Comparison of ENCODE assay signal across 18 cellular contexts in the genomic region with DNA sequence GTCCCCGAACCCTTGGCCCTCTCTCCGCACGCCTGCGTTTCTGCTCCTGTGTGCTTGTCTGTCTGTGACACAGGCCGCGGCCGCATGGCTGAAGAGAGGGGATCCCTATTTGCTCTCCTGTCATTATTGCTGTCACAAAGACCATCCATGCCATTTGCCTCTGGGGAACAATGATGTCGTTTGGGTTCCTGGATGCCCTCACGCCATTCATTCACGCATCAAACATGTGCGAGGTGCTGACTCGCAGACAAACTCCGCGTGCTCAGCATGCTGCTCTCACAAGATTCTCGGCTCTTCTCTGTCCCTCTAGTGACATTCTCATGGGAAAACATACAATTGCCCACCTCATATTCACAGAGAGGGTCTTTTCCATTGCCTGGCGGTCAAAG.
DNase-seq lines count a peak whose midpoint lies in the region; ATAC-seq and TF ChIP-seq lines count a peak whose summit lies in the region.
"Had no signal": no experiment of that assay in that cellular context is flagged by ENCODE, and none has a peak within 500 bp of the region (broad histone marks: within the 10 kb centered on the region; RNA-seq: fewer than 3 reads in every experiment).

No MANE protein-coding gene starts in this region.

- H3K4me1 Mint-ChIP-seq in activated B cell treated with CpG ODN at 0.5 μM for 24 hours (peaks cover 21% of the 10 kb centered on the region), endothelial cell (ENCODE audit: unreplicated experiment) (peaks cover 30% of the 10 kb centered on the region)
- H3K4me1 Mint-ChIP-seq in stimulated activated naive CD8-positive, alpha-beta T cell treated with anti-CD3 and anti-CD28 coated beads, Interleukin-15, amount 100 ng/mL, for 72 hours: peaks cover 40% of the 10 kb centered on the region

- H3K36me3 Mint-ChIP-seq in activated B cell treated with CpG ODN at 0.5 μM for 24 hours (ENCODE audit: low read depth): no peaks in the 10 kb centered on the region
- H3K36me3 Mint-ChIP-seq in endothelial cell (ENCODE audit: low read depth, unreplicated experiment): no peaks in the 10 kb centered on the region

- TF ChIP-seq CTCF in activated B cell treated with CpG ODN at 0.5 μM for 24 hours (IDR thresholded peaks at IDR 0.05) (no peak), endothelial cell (IDR thresholded peaks at IDR 0.05; ENCODE audit: unreplicated experiment) (no peak), BE2C (IDR thresholded peaks at IDR 0.05; ENCODE audit: low read depth, low read length) (no peak)

- no peaks in the 10 kb centered on the region for H3K27me3 ChIP-seq in BE2C
- H3K27me3 ChIP-seq: right atrium auricular region had no signal

- H3K4me1 ChIP-seq in BE2C: no peaks in the 10 kb centered on the region
- H3K4me1 ChIP-seq: right atrium auricular region had no signal

- no peaks in the 10 kb centered on the region for H3K36me3 ChIP-seq in BE2C
- H3K36me3 ChIP-seq: right atrium auricular region had no signal

- intact Hi-C loops in activated B cell treated with CpG ODN at 0.5 μM for 24 hours (cut with micrococcal nuclease): no loop called here

- H3K4me3 Mint-ChIP-seq in activated B cell treated with CpG ODN at 0.5 μM for 24 hours (peak overlapping the region; percentile 50), endothelial cell (ENCODE audit: unreplicated experiment) (no peak overlapping the region)
- H3K4me3 Mint-ChIP-seq in stimulated activated naive CD8-positive, alpha-beta T cell treated with anti-CD3 and anti-CD28 coated beads, Interleukin-15, amount 100 ng/mL, for 72 hours: peak overlapping the region; percentile 49 to 52

- H3K27ac Mint-ChIP-seq in activated B cell treated with CpG ODN at 0.5 μM for 24 hours: no peak overlapping the region
- peak overlapping the region; percentile 19 for H3K27ac Mint-ChIP-seq in endothelial cell (ENCODE audit: unreplicated experiment)
- peak overlapping the region in 1 of 2 donors; percentile 85 for H3K27ac Mint-ChIP-seq in stimulated activated naive CD8-positive, alpha-beta T cell treated with anti-CD3 and anti-CD28 coated beads, Interleukin-15, amount 100 ng/mL, for 72 hours

- CTCF ChIA-PET in activated B cell treated with CpG ODN at 0.5 μM for 24 hours (lab: Charles Lee): no interaction called here

- peaks cover 5% of the 10 kb centered on the region for H3K27me3 Mint-ChIP-seq in activated B cell treated with CpG ODN at 0.5 μM for 24 hours
- peaks cover 13% of the 10 kb centered on the region for H3K27me3 Mint-ChIP-seq in endothelial cell (ENCODE audit: unreplicated experiment)
- no peaks in the 10 kb centered on the region for H3K27me3 Mint-ChIP-seq in stimulated activated naive CD8-positive, alpha-beta T cell treated with anti-CD3 and anti-CD28 coated beads, Interleukin-15, amount 100 ng/mL, for 72 hours

- H3K9me3 Mint-ChIP-seq in activated B cell treated with CpG ODN at 0.5 μM for 24 hours (no peaks in the 10 kb centered on the region), endothelial cell (ENCODE audit: unreplicated experiment) (no peaks in the 10 kb centered on the region)
- no peaks in the 10 kb centered on the region for H3K9me3 Mint-ChIP-seq in stimulated activated naive CD8-positive, alpha-beta T cell treated with anti-CD3 and anti-CD28 coated beads, Interleukin-15, amount 100 ng/mL, for 72 hours

- POLR2A ChIA-PET in activated B cell treated with CpG ODN at 0.5 μM for 24 hours (lab: Charles Lee): no interaction called here

- H3K4me3 ChIP-seq in BE2C (ENCODE audit: low read depth, low read length): no peak overlapping the region
- H3K4me3 ChIP-seq: K562, right atrium auricular region had no signal

- peak; percentile 3 for DNase-seq in activated naive CD4-positive, alpha-beta T cell treated with Interleukin-2 at 50 U/mL for 16 hours
- no peak for DNase-seq in activated naive CD4-positive, alpha-beta T cell treated with anti-CD3 and anti-CD28 coated beads, Interleukin-2, amount 50 U/mL, for 16 hours
- DNase-seq in activated B cell treated with CpG ODN at 0.5 μM for 24 hours (no peak), endothelial cell (ENCODE audit: low spot score) (no peak), BE2C (no peak), ureter (ENCODE audit: low spot score) (no peak)
- DNase-seq in stimulated activated naive CD8-positive, alpha-beta T cell treated with anti-CD3 and anti-CD28 coated beads, Interleukin-15, amount 100 ng/mL, for 72 hours: no peak
- DNase-seq: Calu3; foreskin fibroblast; midbrain; NCI-H2029 treated with DMSO at 0.1 percent for 48 hours; NCI-H446; NK-92 treated with Interleukin-12 subunit alpha and Interleukin-12 subunit beta, amount 100 ng/mL, for 24 hours; nucleus accumbens had no signal

- no peaks in the 10 kb centered on the region for H3K9me3 ChIP-seq in BE2C
- H3K9me3 ChIP-seq: right atrium auricular region had no signal

- no peak for ATAC-seq in activated B cell treated with CpG ODN at 0.5 μM for 24 hours (ENCODE audit: low read depth)
- ATAC-seq in stimulated activated naive CD8-positive, alpha-beta T cell treated with anti-CD3 and anti-CD28 coated beads, Interleukin-15, amount 100 ng/mL, for 72 hours: no peak
- ATAC-seq in GM21723 (IDR thresholded peaks at IDR 0.05; ENCODE audit: unreplicated experiment): no peak
- ATAC-seq: K562, SK-N-SH treated with all-trans-retinoic acid at 6 μM for 48 hours had no signal
